In genomic region chr1:149888160-149888998, GRCh38 we compare ENCODE assay signal across 8 cellular contexts. TPM values are rescaled to one million over a fixed set of nuclear protein-coding genes. Genes with fewer than 3 reads are reported as not detected.
DNase-seq lines count a peak whose midpoint lies in the region; ATAC-seq and TF ChIP-seq lines count a peak whose summit lies in the region.

No MANE protein-coding gene starts in this region.

- DNase-seq in GM12864 (ENCODE audit: low read depth) (peak; percentile 97), NCI-H187 (lab: John Stamatoyannopoulos, UW) (peak; percentile 94 to 98), T-helper 22 cell (ENCODE audit: low read depth) (peak; percentile 54), astrocyte of the cerebellum (ENCODE audit: low read depth) (peak; percentile 67), gastrocnemius medialis (peak; percentile 66 to 85), GM19240 (ENCODE audit: insufficient read length, low spot score) (no peak)

- TF ChIP-seq CTCF in GM12864 (IDR thresholded peaks at IDR 0.05; ENCODE audit: low read depth, low read length, missing control alignments): peak; percentile 67
- TF ChIP-seq CTCF in astrocyte of the cerebellum (IDR thresholded peaks at IDR 0.05; ENCODE audit: low read depth, low read length, missing control alignments): peak; percentile 56
- peak; percentile 41 to 62 (median 59) for TF ChIP-seq CTCF in gastrocnemius medialis (IDR thresholded peaks at IDR 0.05 in 4 of 5, conservative IDR thresholded peaks at IDR 0.05 in 1 of 5)

- no peaks in the 10 kb centered on the region for H3K9me3 ChIP-seq in gastrocnemius medialis

- H3K4me1 ChIP-seq in gastrocnemius medialis: peaks cover 20 to 21% of the 10 kb centered on the region in 2 donors

- intact Hi-C loops in gastrocnemius medialis (cut with DNase I; ENCODE audit: low total_unique reads): loop anchor here (1.0 to 2.0 kb wide), 2 partner anchors 39 to 50 kb away; partner anchors contain the start of gene SF3B4

- in situ Hi-C loops in astrocyte of the cerebellum (cut with HindIII; ENCODE audit: low sequenced_read_pairs): no loop called here
- in situ Hi-C loops in gastrocnemius medialis (cut with MboI; ENCODE audit: low sequenced_read_pairs in 4 of 4): no loop called here

- ATAC-seq in HG02870 (IDR thresholded peaks at IDR 0.05; ENCODE audit: unreplicated experiment): peak; percentile 25
- ATAC-seq in gastrocnemius medialis: peak; percentile 27 to 39

- H3K27ac ChIP-seq in gastrocnemius medialis: peak overlapping the region; percentile 95 to 99 (median 98)

- H3K27me3 ChIP-seq in gastrocnemius medialis: no peaks in the 10 kb centered on the region

- H3K36me3 ChIP-seq in gastrocnemius medialis: no peaks in the 10 kb centered on the region

- H3K4me3 ChIP-seq in GM12864 (ENCODE audit: low read depth, low read length) (peak overlapping the region; percentile 76), astrocyte of the cerebellum (ENCODE audit: low read depth, low read length) (peak overlapping the region; percentile 51), iPS-11a (ENCODE audit: low read depth, low read length) (peak overlapping the region; percentile 50), gastrocnemius medialis (peak overlapping the region; percentile 64 to 87 (median 81))

- TF ChIP-seq POLR2A in gastrocnemius medialis (IDR thresholded peaks at IDR 0.05): peak; percentile 70 to 88

RNA-seq across cellular contexts. Expression of gene BOLA1, which starts 11.0 kb away (rescaled TPM):
- total RNA-seq in gastrocnemius medialis: 10 to 100 TPM; 17.0 to 35.4 (median 28.7) TPM

RNA-seq across cellular contexts. Expression of gene SV2A, which starts 29.3 kb away (rescaled TPM):
- total RNA-seq in gastrocnemius medialis: under 1 TPM; 0.12 to 0.56 (median 0.30) TPM

RNA-seq across cellular contexts. Expression of gene SF3B4, which starts 39.2 kb away (rescaled TPM):
- 10 to 100 TPM in 1 of 4 donors, 1 to 10 TPM in 3; 4.4 to 17.4 (median 8.1) TPM for total RNA-seq in gastrocnemius medialis

RNA-seq across cellular contexts. Expression of gene MTMR11, which starts 48.3 kb away (rescaled TPM):
- total RNA-seq in gastrocnemius medialis: 1 to 10 TPM; 1.2 to 4.6 (median 3.5) TPM
